In genomic region chr10:5891009-5891408, GRCh38 we compare ENCODE assay signal across 1 cellular context.
TF ChIP-seq lines count a peak whose summit lies in the region.

No MANE protein-coding gene starts in this region.

TF ChIP-seq in HepG2, 621 proteins besides CTCF, POLR2A, EP300 and RAD21:
- TF ChIP-seq HOXA9 (CRISPR knock-in tag; IDR thresholded peaks at IDR 0.05; ENCODE audit: borderline replicate concordance) = 0 out of 2 replicates have a peak, but pooled peaks have one; percentile 2
- no peak for TF ChIP-seq ZBTB46 (CRISPR knock-in tag; IDR thresholded peaks at IDR 0.05; ENCODE audit: borderline replicate concordance)
- TF ChIP-seq, protein P1, sequence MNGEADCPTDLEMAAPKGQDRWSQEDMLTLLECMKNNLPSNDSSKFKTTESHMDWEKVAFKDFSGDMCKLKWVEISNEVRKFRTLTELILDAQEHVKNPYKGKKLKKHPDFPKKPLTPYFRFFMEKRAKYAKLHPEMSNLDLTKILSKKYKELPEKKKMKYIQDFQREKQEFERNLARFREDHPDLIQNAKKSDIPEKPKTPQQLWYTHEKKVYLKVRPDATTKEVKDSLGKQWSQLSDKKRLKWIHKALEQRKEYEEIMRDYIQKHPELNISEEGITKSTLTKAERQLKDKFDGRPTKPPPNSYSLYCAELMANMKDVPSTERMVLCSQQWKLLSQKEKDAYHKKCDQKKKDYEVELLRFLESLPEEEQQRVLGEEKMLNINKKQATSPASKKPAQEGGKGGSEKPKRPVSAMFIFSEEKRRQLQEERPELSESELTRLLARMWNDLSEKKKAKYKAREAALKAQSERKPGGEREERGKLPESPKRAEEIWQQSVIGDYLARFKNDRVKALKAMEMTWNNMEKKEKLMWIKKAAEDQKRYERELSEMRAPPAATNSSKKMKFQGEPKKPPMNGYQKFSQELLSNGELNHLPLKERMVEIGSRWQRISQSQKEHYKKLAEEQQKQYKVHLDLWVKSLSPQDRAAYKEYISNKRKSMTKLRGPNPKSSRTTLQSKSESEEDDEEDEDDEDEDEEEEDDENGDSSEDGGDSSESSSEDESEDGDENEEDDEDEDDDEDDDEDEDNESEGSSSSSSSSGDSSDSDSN (CRISPR knock-in tag; IDR thresholded peaks at IDR 0.05) = 0 out of 2 replicates have a peak, but pooled peaks have one; percentile 8
- no peak for TF ChIP-seq CREB1 (IDR thresholded peaks at IDR 0.05)
- no peak for TF ChIP-seq CREB1 (CRISPR knock-in tag; IDR thresholded peaks at IDR 0.05)
- TF ChIP-seq, protein P2, sequence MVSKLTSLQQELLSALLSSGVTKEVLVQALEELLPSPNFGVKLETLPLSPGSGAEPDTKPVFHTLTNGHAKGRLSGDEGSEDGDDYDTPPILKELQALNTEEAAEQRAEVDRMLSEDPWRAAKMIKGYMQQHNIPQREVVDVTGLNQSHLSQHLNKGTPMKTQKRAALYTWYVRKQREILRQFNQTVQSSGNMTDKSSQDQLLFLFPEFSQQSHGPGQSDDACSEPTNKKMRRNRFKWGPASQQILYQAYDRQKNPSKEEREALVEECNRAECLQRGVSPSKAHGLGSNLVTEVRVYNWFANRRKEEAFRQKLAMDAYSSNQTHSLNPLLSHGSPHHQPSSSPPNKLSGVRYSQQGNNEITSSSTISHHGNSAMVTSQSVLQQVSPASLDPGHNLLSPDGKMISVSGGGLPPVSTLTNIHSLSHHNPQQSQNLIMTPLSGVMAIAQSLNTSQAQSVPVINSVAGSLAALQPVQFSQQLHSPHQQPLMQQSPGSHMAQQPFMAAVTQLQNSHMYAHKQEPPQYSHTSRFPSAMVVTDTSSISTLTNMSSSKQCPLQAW (CRISPR knock-in tag; IDR thresholded peaks at IDR 0.05) = 0 out of 2 replicates have a peak, but pooled peaks have one; percentile 6
